Comparison of ENCODE assay signal across 8 cellular contexts in genomic region chr16:75432828-75433731, GRCh38. TPM values are rescaled to one million over a fixed set of nuclear protein-coding genes. Genes with fewer than 3 reads are reported as not detected.
DNase-seq lines count a peak whose midpoint lies in the region; ATAC-seq, FAIRE-seq and TF ChIP-seq lines count a peak whose summit lies in the region.

Gene CFDP1, minus strand, starts transcription at chr16:75433503. Its CDS starts 151 bp downstream, at chr16:75433352.

- H3K27me3 ChIP-seq in SU-DHL-6 (ENCODE audit: low read length), result no peaks in the 10 kb centered on the region
- H3K27me3 ChIP-seq in pancreas, result no peaks in the 10 kb centered on the region
- no peaks in the 10 kb centered on the region for H3K27me3 ChIP-seq in tibial artery

- ATAC-seq in HG02642 (IDR thresholded peaks at IDR 0.05; ENCODE audit: poor library complexity, unreplicated experiment), result peak; percentile 96
- ATAC-seq in Right ventricle myocardium inferior, result peak; percentile 98
- ATAC-seq in pancreas, result peak; percentile 94 to 99 (median 95)

- H3K27ac ChIP-seq in SU-DHL-6 (ENCODE audit: low read depth, low read length) (peak within 1 kb of the TSS; percentile 64), pancreas (peak within 1 kb of the TSS; percentile 91 to 98 (median 94)), tibial artery (peak within 1 kb of the TSS; percentile 96 to 99)

- H3K9me3 ChIP-seq in SU-DHL-6 (ENCODE audit: insufficient read depth, low read length), result no peaks in the 10 kb centered on the region
- H3K9me3 ChIP-seq in pancreas, result no peaks in the 10 kb centered on the region
- H3K9me3 ChIP-seq in tibial artery, result no peaks in the 10 kb centered on the region

- peak within 1 kb of the TSS; percentile 97 for H3K4me2 ChIP-seq in SU-DHL-6 (ENCODE audit: low read depth, low read length, poor library complexity, severe bottlenecking)

- H2AFZ ChIP-seq in SU-DHL-6 (ENCODE audit: low read depth, low read length, severe bottlenecking), result peak within 1 kb of the TSS; percentile 99

- peaks cover 0 to 10% (median 9%) of the 10 kb centered on the region in 3 donors for H3K4me1 ChIP-seq in pancreas
- peaks cover 0 to 32% (median 12%) of the 10 kb centered on the region in 4 donors for H3K4me1 ChIP-seq in tibial artery

- H3K36me3 ChIP-seq in SU-DHL-6 (ENCODE audit: low read length) (no peaks in the 10 kb centered on the region), pancreas (no peaks in the 10 kb centered on the region), tibial artery (peaks cover 0 to 5% (median 0%) of the 10 kb centered on the region in 3 donors)

- no peak for FAIRE-seq in pancreas (lab: Jason Lieb, UNC)

- H3K9me2 ChIP-seq in SU-DHL-6 (replicated peaks; ENCODE audit: insufficient read depth, low read length), result no peaks in the 10 kb centered on the region

- H4K20me1 ChIP-seq in SU-DHL-6 (ENCODE audit: low read depth, low read length), result no peaks in the 10 kb centered on the region

- no peak for TF ChIP-seq CTCF in SU-DHL-6 (IDR thresholded peaks at IDR 0.05; ENCODE audit: insufficient read depth, low read length, poor library complexity, severe bottlenecking)
- no peak for TF ChIP-seq CTCF in pancreas (IDR thresholded peaks at IDR 0.05)
- no peak for TF ChIP-seq CTCF in tibial artery (IDR thresholded peaks at IDR 0.05)

- intact Hi-C loops in Right ventricle myocardium inferior (cut with DNase I) (loop anchor here (2.0 kb wide), 1 partner anchor 32 kb away; the partner anchor contains the start of gene TMEM170A), pancreas (cut with DNase I) (no loop called here), tibial artery (cut with DNase I; ENCODE audit: low total_unique reads) (no loop called here)

- H3K9ac ChIP-seq in SU-DHL-6 (ENCODE audit: low read length), result peak within 1 kb of the TSS; percentile 70

- peaks cover 12% of the 10 kb centered on the region for H3F3A ChIP-seq in SU-DHL-6 (ENCODE audit: insufficient read depth)

- peak; percentile 76 for DNase-seq in NCI-H128 (lab: John Stamatoyannopoulos, UW; ENCODE audit: unreplicated experiment)
- DNase-seq in activated naive CD8-positive, alpha-beta T cell treated with anti-CD3 and anti-CD28 coated beads, Interleukin-2, amount 50 U/mL, for 16 hours (ENCODE audit: low read depth, low spot score), result peak; percentile 88
- peak; percentile 98 for DNase-seq in Right ventricle myocardium inferior (ENCODE audit: missing footprints)
- peak; percentile 94 to 99 (median 96) for DNase-seq in pancreas
- peak; percentile 95 to 98 for DNase-seq in tibial artery

- peak; percentile 81 for TF ChIP-seq POLR2A in GM10847 (IDR thresholded peaks at IDR 0.05; ENCODE audit: extremely low read depth, insufficient read length)

- 0 to 1% methylated on average over 84 to 85 of the region's 85 CpGs for WGBS in pancreas, 2 donors

- H3K4me3 ChIP-seq in SU-DHL-6 (ENCODE audit: insufficient read depth, low read length, poor library complexity, severe bottlenecking) (peak within 1 kb of the TSS; percentile 92), pancreas (peak within 1 kb of the TSS; percentile 62 to 97 (median 88)), tibial artery (peak within 1 kb of the TSS; percentile 73 to 92)

- H3K79me2 ChIP-seq in SU-DHL-6 (ENCODE audit: insufficient read depth, low read length), result peaks cover 36% of the 10 kb centered on the region

RNA-seq across cellular contexts. Expression of gene CFDP1, which starts in this region (rescaled TPM):
- 26.6 TPM for total RNA-seq in Right ventricle myocardium inferior
- 10 to 100 TPM; 19.3 to 28.6 (median 22.1) TPM for total RNA-seq in pancreas
- polyA plus RNA-seq in pancreas, result 10 to 100 TPM; 33.3 to 57.5 TPM

Comparison
In these comparisons a context has a peak if more than half of its experiments do, and no peak if none do; other contexts are left out.
1. Peak in every context shown above with its lines: DNase-seq, ATAC-seq, H3K4me3 ChIP-seq and H3K27ac ChIP-seq.